In the genomic region with DNA sequence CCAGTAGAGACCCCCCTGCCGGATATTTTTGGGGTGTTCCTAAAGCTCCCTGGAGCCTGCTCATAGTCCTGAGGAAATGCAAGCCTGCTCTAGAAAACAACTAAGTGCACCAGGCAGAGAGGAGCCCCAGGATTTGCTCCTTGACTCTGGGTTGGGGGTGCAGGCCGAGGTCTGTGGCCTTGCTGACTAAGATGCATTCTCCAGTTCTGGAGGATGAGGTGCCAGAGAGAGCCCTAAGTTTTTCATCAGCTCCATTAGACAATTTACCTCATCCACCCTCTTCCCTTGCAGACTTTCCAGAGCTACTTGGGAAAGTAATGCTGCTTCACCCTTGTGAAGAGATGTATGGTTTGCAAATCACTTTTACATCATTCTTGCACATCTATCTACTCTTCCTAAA, we compare ENCODE assay signal across 2 cellular contexts.
TF ChIP-seq lines count a peak whose summit lies in the region.

No MANE protein-coding gene starts in this region.

TF ChIP-seq in HCT116, 20 proteins besides CTCF, POLR2A, EP300 and RAD21:
- TF ChIP-seq SRF (IDR thresholded peaks at IDR 0.05; ENCODE audit: low read depth) (no peak), POLR2AphosphoS5 (IDR thresholded peaks at IDR 0.05; ENCODE audit: low read depth, low read length) (no peak), ELF1 (IDR thresholded peaks at IDR 0.05; ENCODE audit: borderline replicate concordance, low read depth) (no peak), SIN3A (IDR thresholded peaks at IDR 0.05; ENCODE audit: low read depth) (no peak), CEBPB (IDR thresholded peaks at IDR 0.05; ENCODE audit: low read depth) (no peak), FOSL1 (IDR thresholded peaks at IDR 0.05; ENCODE audit: low read depth) (no peak), JUND (IDR thresholded peaks at IDR 0.05) (no peak), EZH2phosphoT487 (IDR thresholded peaks at IDR 0.05; ENCODE audit: borderline replicate concordance) (no peak), EGR1 (IDR thresholded peaks at IDR 0.05; ENCODE audit: low read depth) (no peak), ATF3 (IDR thresholded peaks at IDR 0.05) (no peak), SP1 (IDR thresholded peaks at IDR 0.05; ENCODE audit: low read depth) (no peak), EZH2 (IDR thresholded peaks at IDR 0.05) (no peak), ZFX (IDR thresholded peaks at IDR 0.05) (no peak)
TF ChIP-seq in HCT116: peak in this region for 0.

TF ChIP-seq in SK-N-SH, 30 proteins besides CTCF, POLR2A, EP300 and RAD21:
- TF ChIP-seq MXI1 (IDR thresholded peaks at IDR 0.05; ENCODE audit: low read depth, low read length) (no peak), USF1 (IDR thresholded peaks at IDR 0.05; ENCODE audit: borderline replicate concordance, low read depth) (no peak), SMC3 (IDR thresholded peaks at IDR 0.05; ENCODE audit: low read depth, low read length) (no peak), EZH2phosphoT487 (IDR thresholded peaks at IDR 0.05; ENCODE audit: borderline replicate concordance, low read depth) (no peak), GABPA (IDR thresholded peaks at IDR 0.05; ENCODE audit: low read depth) (no peak), GATA2 (CRISPR knock-in tag; IDR thresholded peaks at IDR 0.05) (no peak), POLR2AphosphoS5 (IDR thresholded peaks at IDR 0.05; ENCODE audit: low read depth, low read length) (no peak), FOSL2 (IDR thresholded peaks at IDR 0.05; ENCODE audit: borderline replicate concordance, low read depth) (no peak), YY1 (IDR thresholded peaks at IDR 0.05; ENCODE audit: low read depth) (no peak), FOXM1 (IDR thresholded peaks at IDR 0.05; ENCODE audit: low read depth) (no peak), RFX5 (IDR thresholded peaks at IDR 0.05; ENCODE audit: low read length) (no peak), NFIC (IDR thresholded peaks at IDR 0.05; ENCODE audit: borderline replicate concordance) (no peak)
- TF ChIP-seq, protein P1, sequence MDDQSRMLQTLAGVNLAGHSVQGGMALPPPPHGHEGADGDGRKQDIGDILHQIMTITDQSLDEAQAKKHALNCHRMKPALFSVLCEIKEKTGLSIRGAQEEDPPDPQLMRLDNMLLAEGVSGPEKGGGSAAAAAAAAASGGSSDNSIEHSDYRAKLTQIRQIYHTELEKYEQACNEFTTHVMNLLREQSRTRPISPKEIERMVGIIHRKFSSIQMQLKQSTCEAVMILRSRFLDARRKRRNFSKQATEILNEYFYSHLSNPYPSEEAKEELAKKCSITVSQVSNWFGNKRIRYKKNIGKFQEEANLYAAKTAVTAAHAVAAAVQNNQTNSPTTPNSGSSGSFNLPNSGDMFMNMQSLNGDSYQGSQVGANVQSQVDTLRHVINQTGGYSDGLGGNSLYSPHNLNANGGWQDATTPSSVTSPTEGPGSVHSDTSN (IDR thresholded peaks at IDR 0.05): no peak
- TF ChIP-seq, protein P2, sequence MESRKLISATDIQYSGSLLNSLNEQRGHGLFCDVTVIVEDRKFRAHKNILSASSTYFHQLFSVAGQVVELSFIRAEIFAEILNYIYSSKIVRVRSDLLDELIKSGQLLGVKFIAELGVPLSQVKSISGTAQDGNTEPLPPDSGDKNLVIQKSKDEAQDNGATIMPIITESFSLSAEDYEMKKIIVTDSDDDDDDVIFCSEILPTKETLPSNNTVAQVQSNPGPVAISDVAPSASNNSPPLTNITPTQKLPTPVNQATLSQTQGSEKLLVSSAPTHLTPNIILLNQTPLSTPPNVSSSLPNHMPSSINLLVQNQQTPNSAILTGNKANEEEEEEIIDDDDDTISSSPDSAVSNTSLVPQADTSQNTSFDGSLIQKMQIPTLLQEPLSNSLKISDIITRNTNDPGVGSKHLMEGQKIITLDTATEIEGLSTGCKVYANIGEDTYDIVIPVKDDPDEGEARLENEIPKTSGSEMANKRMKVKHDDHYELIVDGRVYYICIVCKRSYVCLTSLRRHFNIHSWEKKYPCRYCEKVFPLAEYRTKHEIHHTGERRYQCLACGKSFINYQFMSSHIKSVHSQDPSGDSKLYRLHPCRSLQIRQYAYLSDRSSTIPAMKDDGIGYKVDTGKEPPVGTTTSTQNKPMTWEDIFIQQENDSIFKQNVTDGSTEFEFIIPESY (IDR thresholded peaks at IDR 0.05; ENCODE audit: borderline replicate concordance, low read depth): no peak
